Comparison of ENCODE assay signal across 8 cellular contexts in genomic region chr13:97225533-97225932, GRCh38. TPM values are rescaled to one million over a fixed set of nuclear protein-coding genes. Genes with fewer than 3 reads are reported as not detected.
DNase-seq lines count a peak whose midpoint lies in the region; ATAC-seq and TF ChIP-seq lines count a peak whose summit lies in the region.

No MANE protein-coding gene starts in this region.

- peak overlapping the region; percentile 85 for H3K4me3 ChIP-seq in BE2C (ENCODE audit: low read depth, low read length)
- peak overlapping the region; percentile 75 for H3K4me3 ChIP-seq in MM.1S (ENCODE audit: low read length)
- H3K4me3 ChIP-seq in duodenal mucosa (ENCODE audit: low read depth in 1 of 2, low read length in 2 of 2): peak overlapping the region; percentile 80 to 92
- no peak overlapping the region for H3K4me3 ChIP-seq in neural progenitor cell

- peak overlapping the region; percentile 94 for H3K4me2 ChIP-seq in MM.1S (ENCODE audit: low read depth, low read length)
- no peak overlapping the region for H3K4me2 ChIP-seq in neural progenitor cell

- no peak for TF ChIP-seq CTCF in BE2C (IDR thresholded peaks at IDR 0.05; ENCODE audit: low read depth, low read length)
- no peak for TF ChIP-seq CTCF in MM.1S (IDR thresholded peaks at IDR 0.05; ENCODE audit: low read length)
- no peak for TF ChIP-seq CTCF in neural progenitor cell (IDR thresholded peaks at IDR 0.05)

- DNase-seq in BE2C (no peak), MM.1S (peak; percentile 24), neural progenitor cell (ENCODE audit: low spot score) (no peak), globus pallidus (ENCODE audit: low spot score) (no peak)
- no peak for DNase-seq in stimulated activated CD4-positive, alpha-beta T cell treated with anti-CD3 and anti-CD28 coated beads, Interleukin-2, amount 100 ng/mL, for 48 hours

- H3F3A ChIP-seq in MM.1S (ENCODE audit: insufficient read depth, low read length): peaks cover 46% of the 10 kb centered on the region
- no peaks in the 10 kb centered on the region for H3F3A ChIP-seq in neural progenitor cell (ENCODE audit: low read depth)

- peak overlapping the region; percentile 92 for H3K27ac Mint-ChIP-seq in neural progenitor cell

- peaks cover 83% of the 10 kb centered on the region for H3K79me2 ChIP-seq in MM.1S (ENCODE audit: low read length)
- H3K79me2 ChIP-seq in neural progenitor cell (ENCODE audit: low read depth): peaks cover 18% of the 10 kb centered on the region

- H3K27me3 ChIP-seq in BE2C (no peaks in the 10 kb centered on the region), MM.1S (replicated peaks; ENCODE audit: insufficient read depth, low read length) (no peaks in the 10 kb centered on the region), duodenal mucosa (ENCODE audit: control insufficient read depth in 1 of 2, insufficient read depth in 2 of 2, low read length in 2 of 2) (no peaks in the 10 kb centered on the region), neural progenitor cell (peaks cover 71% of the 10 kb centered on the region)

- H3K9me2 ChIP-seq in MM.1S (replicated peaks; ENCODE audit: insufficient read depth, low read length): no peaks in the 10 kb centered on the region

- H2AFZ ChIP-seq in MM.1S (ENCODE audit: low read length) (no peak overlapping the region), neural progenitor cell (replicated peaks) (no peak overlapping the region)

- no peaks in the 10 kb centered on the region; the same call in 1 of the 2 replicates for H3K36me3 ChIP-seq in BE2C
- H3K36me3 ChIP-seq in MM.1S (replicated peaks; ENCODE audit: insufficient read depth, low read length): no peaks in the 10 kb centered on the region
- no peaks in the 10 kb centered on the region for H3K36me3 ChIP-seq in duodenal mucosa (ENCODE audit: control insufficient read depth in 1 of 2, insufficient read depth in 2 of 2, low read length in 2 of 2)
- H3K36me3 ChIP-seq in neural progenitor cell: no peaks in the 10 kb centered on the region

- H3K9ac ChIP-seq in MM.1S (ENCODE audit: low read length) (peak overlapping the region; percentile 93), duodenal mucosa (ENCODE audit: low read depth in 1 of 2, low read length in 2 of 2) (peak overlapping the region; percentile 18 to 92), neural progenitor cell (no peak overlapping the region)

- ATAC-seq in HG03175 (IDR thresholded peaks at IDR 0.05; ENCODE audit: unreplicated experiment) (no peak), GM19452 (IDR thresholded peaks at IDR 0.05; ENCODE audit: unreplicated experiment) (no peak)

- peaks cover 10% of the 10 kb centered on the region for H3K36me3 Mint-ChIP-seq in neural progenitor cell

- peaks cover 39% of the 10 kb centered on the region for H3K4me1 Mint-ChIP-seq in neural progenitor cell

- peak overlapping the region; percentile 93 for H3K27ac ChIP-seq in MM.1S (ENCODE audit: low read length)
- H3K27ac ChIP-seq in duodenal mucosa (ENCODE audit: low read depth, low read length): peak overlapping the region; percentile 58
- no peak overlapping the region for H3K27ac ChIP-seq in neural progenitor cell

- peaks cover 18% of the 10 kb centered on the region for H3K4me1 ChIP-seq in BE2C
- H3K4me1 ChIP-seq in MM.1S (ENCODE audit: low read length): peaks cover 20% of the 10 kb centered on the region
- H3K4me1 ChIP-seq in duodenal mucosa (ENCODE audit: control insufficient read depth in 1 of 2, insufficient read depth in 2 of 2, low read length in 2 of 2): peaks cover 42 to 50% of the 10 kb centered on the region in 2 donors
- peaks cover 27% of the 10 kb centered on the region for H3K4me1 ChIP-seq in neural progenitor cell

- peaks cover 2% of the 10 kb centered on the region for H3K27me3 Mint-ChIP-seq in neural progenitor cell (ENCODE audit: insufficient read depth, low read depth)

- peaks cover 5% of the 10 kb centered on the region for H3K9me3 Mint-ChIP-seq in neural progenitor cell

- H3K9me3 ChIP-seq in BE2C: no peaks in the 10 kb centered on the region
- H3K9me3 ChIP-seq in MM.1S (replicated peaks; ENCODE audit: insufficient read depth, low read length): no peaks in the 10 kb centered on the region
- no peaks in the 10 kb centered on the region for H3K9me3 ChIP-seq in duodenal mucosa (ENCODE audit: control insufficient read depth in 1 of 2, low read length in 2 of 2)
- H3K9me3 ChIP-seq in neural progenitor cell (ENCODE audit: low read depth): no peaks in the 10 kb centered on the region

- H4K20me1 ChIP-seq in MM.1S (ENCODE audit: insufficient read depth, low read length) (no peaks in the 10 kb centered on the region), neural progenitor cell (ENCODE audit: low read depth) (peaks cover 59% of the 10 kb centered on the region)

- H3K4me3 Mint-ChIP-seq in neural progenitor cell: peak overlapping the region; percentile 93

RNA-seq across cellular contexts. Expression of gene MBNL2, which starts 3.4 kb away (rescaled TPM):
- 20.9 TPM for polyA plus RNA-seq in BE2C (2012; ENCODE audit: insufficient read depth, insufficient read length, low read depth)
- 19.6 and 25.0 TPM in 2 replicates for total RNA-seq in neural progenitor cell (ENCODE audit: low replicate concordance)
